In genomic region chr18:22688877-22689496, GRCh38 we compare ENCODE assay signal across 22 cellular contexts.
DNase-seq lines count a peak whose midpoint lies in the region; ATAC-seq, FAIRE-seq and TF ChIP-seq lines count a peak whose summit lies in the region.
"Had no signal": no experiment of that assay in that cellular context is flagged by ENCODE, and none has a peak within 500 bp of the region (broad histone marks: within the 10 kb centered on the region; RNA-seq: fewer than 3 reads in every experiment).

No MANE protein-coding gene starts in this region.

- intact Hi-C loops in IMR-90 (cut with micrococcal nuclease), result no loop called here

- H3K27ac ChIP-seq in A549 (peak overlapping the region; percentile 80 to 86; a peak in 4 of 6 replicates), IMR-90 (ENCODE audit: insufficient read depth, low read length) (no peak overlapping the region), neuronal stem cell (replicated peaks; ENCODE audit: low read length) (no peak overlapping the region)
- H3K27ac ChIP-seq: BLaER1 treated with 17β-estradiol and CSF1 and Interleukin-3, amounts not matched to agents 10 nM and 100 nM; C4-2B had no signal

- H2BK15ac ChIP-seq in IMR-90 (ENCODE audit: low read depth, low read length) (peak overlapping the region; percentile 63; the same call in 2 of the 3 replicates), neuronal stem cell (ENCODE audit: low read length) (no peak overlapping the region)

- H3K56ac ChIP-seq in IMR-90 (ENCODE audit: extremely low read depth, insufficient read depth, low read length), result no peak overlapping the region

- BruUV-seq in IMR-90 (replicated peaks; lab: Mats Ljungman, UMichigan), result no TSS peak

- TF ChIP-seq RAD21 in A549 (conservative IDR thresholded peaks at IDR 0.05 in 1 of 2, IDR thresholded peaks at IDR 0.05 in 1 of 2) (no peak), IMR-90 (IDR thresholded peaks at IDR 0.05; ENCODE audit: low read length) (no peak)

- H3K4me2 ChIP-seq in A549 (no peak overlapping the region), IMR-90 (ENCODE audit: low read depth, low read length) (no peak overlapping the region), neuronal stem cell (ENCODE audit: insufficient read depth, low read length, poor library complexity, severe bottlenecking) (no peak overlapping the region)

- no peak for TF ChIP-seq POLR2A in A549 (IDR thresholded peaks at IDR 0.05; ENCODE audit: low read length)
- no peak for TF ChIP-seq POLR2A in IMR-90 (IDR thresholded peaks at IDR 0.05; ENCODE audit: low read depth, low read length)

- H3K36me3 ChIP-seq in IMR-90 (ENCODE audit: control insufficient read depth, insufficient read depth, low read length) (no peaks in the 10 kb centered on the region), neuronal stem cell (replicated peaks in 1 of 2; ENCODE audit: control insufficient read depth in 2 of 2, insufficient read depth in 2 of 2, low read length in 2 of 2) (no peaks in the 10 kb centered on the region)
- H3K36me3 ChIP-seq: BLaER1 treated with 17β-estradiol and CSF1 and Interleukin-3, amounts not matched to agents 10 nM and 100 nM had no signal

- no peak for TF ChIP-seq EP300 in A549 (IDR thresholded peaks at IDR 0.05)

- H2AK9ac ChIP-seq in IMR-90 (replicated peaks; ENCODE audit: low read depth, low read length, poor library complexity), result no peak overlapping the region

- H4K8ac ChIP-seq in IMR-90 (ENCODE audit: low read depth in 2 of 2, low read length in 2 of 2), result peak overlapping the region; percentile 78 to 89; a peak in 1 of 4 replicates
- no peak overlapping the region for H4K8ac ChIP-seq in neuronal stem cell (ENCODE audit: low read depth, low read length)

- H3K79me1 ChIP-seq in IMR-90 (ENCODE audit: low read depth in 1 of 2, low read length in 2 of 2) (no peaks in the 10 kb centered on the region), neuronal stem cell (ENCODE audit: low read depth, low read length) (no peaks in the 10 kb centered on the region)

- POLR2A ChIA-PET in A549 (lab: Yijun Ruan, JAX), result no interaction called here
- POLR2A ChIA-PET in IMR-90 (lab: Charles Lee; ENCODE audit: unreplicated experiment), result no interaction called here

- in situ Hi-C loops in IMR-90 (cut with MboI; ENCODE audit: low sequenced_read_pairs), result no loop called here

- no peak overlapping the region; the same call in 1 of the 2 replicates for H4K5ac ChIP-seq in IMR-90 (ENCODE audit: low read depth, low read length)

- TF ChIP-seq CTCF in A549 (IDR thresholded peaks at IDR 0.05), result no peak
- TF ChIP-seq CTCF in IMR-90 (conservative IDR thresholded peaks at IDR 0.05; ENCODE audit: low read depth, low read length), result no peak

- 82% methylated on average over 4 of the region's 4 CpGs for WGBS in A549 (ENCODE audit: missing lambda C conversion rate)
- no CpG with 5 or more reads among the region's 4 CpGs for WGBS in IMR-90 (ENCODE audit: extremely low coverage in 2 of 2, insufficient read length in 1 of 2), 2 experiments
- WGBS in neuronal stem cell (ENCODE audit: extremely low coverage in 2 of 2, insufficient read length in 2 of 2, insufficient replicate concordance in 1 of 2), 2 donors, result no CpG with 5 or more reads among the region's 4 CpGs

- H3K4me1 ChIP-seq in A549 (peaks cover 45% of the 10 kb centered on the region), IMR-90 (ENCODE audit: control insufficient read depth, insufficient read depth, low read length) (peaks cover 14% of the 10 kb centered on the region), neuronal stem cell (ENCODE audit: control insufficient read depth in 2 of 2, insufficient read depth in 1 of 2, low read depth in 1 of 2, low read length in 2 of 2) (no peaks in the 10 kb centered on the region)

- CTCF ChIA-PET in A549 (lab: Yijun Ruan, JAX), result interaction anchor here (0.8 to 1.2 kb wide), 2 partner anchors 13 to 99 kb away, joined by 3 to 4 read pairs; no protein-coding TSS in a partner anchor
- CTCF ChIA-PET in IMR-90 (lab: Yijun Ruan, JAX), result no interaction called here

- FAIRE-seq in A549 (lab: Jason Lieb, UNC), result no peak
- FAIRE-seq: A204.1, D721Med, G401.6, GM12891, GM19239 had no signal

- H2AFZ ChIP-seq in IMR-90 (replicated peaks; ENCODE audit: low read length, poor library complexity), result no peak overlapping the region
- H2AFZ ChIP-seq in neuronal stem cell (ENCODE audit: low read length), result no peak overlapping the region

- H2BK120ac ChIP-seq in IMR-90 (ENCODE audit: low read depth, low read length) (peak overlapping the region; percentile 76; the same call in 1 of the 2 replicates), neuronal stem cell (ENCODE audit: low read depth, low read length) (no peak overlapping the region)

- dilution Hi-C loops in IMR-90 (cut with HindIII; ENCODE audit: low sequenced_read_pairs, unreplicated experiment), result no loop called here

- H2BK20ac ChIP-seq in IMR-90 (ENCODE audit: low read depth, low read length), result no peak overlapping the region

- H2AK5ac ChIP-seq in IMR-90 (ENCODE audit: low read depth, low read length) (peak overlapping the region; percentile 7), neuronal stem cell (ENCODE audit: low read depth, low read length) (no peak overlapping the region)

- H3K23ac ChIP-seq in IMR-90 (ENCODE audit: low read depth, low read length) (no peak overlapping the region), neuronal stem cell (ENCODE audit: low read depth, low read length, poor library complexity) (no peak overlapping the region)

- peaks cover 37% of the 10 kb centered on the region for H3K9me3 ChIP-seq in A549
- H3K9me3 ChIP-seq in IMR-90 (ENCODE audit: control insufficient read depth, insufficient read depth, low read length), result no peaks in the 10 kb centered on the region
- H3K9me3 ChIP-seq in neuronal stem cell (replicated peaks in 1 of 2; ENCODE audit: control insufficient read depth in 2 of 2, insufficient read depth in 1 of 2, low read depth in 1 of 2, low read length in 2 of 2), result peaks cover 0 to 8% of the 10 kb centered on the region in 2 donors

- ATAC-seq in A549 (no peak), IMR-90 (ENCODE audit: low read depth) (no peak), left lobe of liver (peak; percentile 68)
- ATAC-seq: CD8-positive, alpha-beta T cell had no signal

- H4K91ac ChIP-seq in IMR-90 (ENCODE audit: insufficient read depth, low read depth, low read length), result peak overlapping the region; percentile 39; the same call in 1 of the 2 replicates
- H4K91ac ChIP-seq in neuronal stem cell (ENCODE audit: low read depth, low read length, poor library complexity), result no peak overlapping the region

- H3K4me3 ChIP-seq in A549 (no peak overlapping the region), IMR-90 (ENCODE audit: insufficient read depth, low read depth, low read length) (no peak overlapping the region), neuronal stem cell (ENCODE audit: low read length in 2 of 2) (no peak overlapping the region)
- H3K4me3 ChIP-seq: BLaER1 treated with 17β-estradiol and CSF1 and Interleukin-3, amounts not matched to agents 10 nM and 100 nM had no signal

- no peak for DNase-seq in A549 (ENCODE audit: low read depth in 1 of 2, low spot score in 1 of 2)
- DNase-seq in IMR-90, result no peak
- peak; percentile 60 for DNase-seq in left lobe of liver (ENCODE audit: low spot score)
- DNase-seq in neuronal stem cell (ENCODE audit: low spot score), result no peak
- DNase-seq in NCI-H748 treated with DMSO at 0.1 percent for 48 hours (lab: John Stamatoyannopoulos, UW), result no peak
- DNase-seq in NCI-H2081 (lab: John Stamatoyannopoulos, UW), result no peak
- DNase-seq in activated naive CD4-positive, alpha-beta T cell treated with anti-CD3 and anti-CD28 coated beads, Interleukin-2, amount 50 U/mL, for 16 hours, result no peak
- DNase-seq: 8988T; AML-193; Caco-2; Calu3; CD4-positive, alpha-beta T cell; CD8-positive, alpha-beta T cell; DMS79 treated with DMSO at 0.1 percent for 48 hours; GF-D8 had no signal

- peak overlapping the region; percentile 48; the same call in 1 of the 2 replicates for H3K4ac ChIP-seq in IMR-90 (ENCODE audit: low read depth, low read length)
- no peak overlapping the region for H3K4ac ChIP-seq in neuronal stem cell (ENCODE audit: low read length)

- H3K9me1 ChIP-seq in IMR-90 (ENCODE audit: insufficient read depth, low read length), result peaks cover 5% of the 10 kb centered on the region; the same call in 1 of the 2 replicates

- no peaks in the 10 kb centered on the region for H4K20me1 ChIP-seq in IMR-90 (ENCODE audit: insufficient read depth, low read length)
- H4K20me1 ChIP-seq: BLaER1 treated with 17β-estradiol and CSF1 and Interleukin-3, amounts not matched to agents 10 nM and 100 nM had no signal

- H3K27me3 ChIP-seq in IMR-90 (ENCODE audit: control insufficient read depth, insufficient read depth, low read length), result no peaks in the 10 kb centered on the region
- H3K27me3 ChIP-seq in neuronal stem cell (ENCODE audit: control insufficient read depth in 3 of 3, insufficient read depth in 3 of 3, low read depth in 1 of 3, low read length in 3 of 3), result no peaks in the 10 kb centered on the region
- H3K27me3 ChIP-seq: BLaER1 treated with 17β-estradiol and CSF1 and Interleukin-3, amounts not matched to agents 10 nM and 100 nM had no signal

- H3K9ac ChIP-seq in IMR-90 (ENCODE audit: low read depth, low read length) (no peak overlapping the region), neuronal stem cell (ENCODE audit: low read depth, low read length, poor library complexity) (peak overlapping the region; percentile 45)
- H3K9ac ChIP-seq: BLaER1 treated with 17β-estradiol and CSF1 and Interleukin-3, amounts not matched to agents 10 nM and 100 nM had no signal

- 0 out of 2 replicates have a peak overlapping the region, but pooled peaks have one; percentile 13 for H3K14ac ChIP-seq in IMR-90 (replicated peaks; ENCODE audit: low read depth, low read length)
- no peak overlapping the region for H3K14ac ChIP-seq in neuronal stem cell (ENCODE audit: low read length)

- no peak overlapping the region for H2BK12ac ChIP-seq in neuronal stem cell (ENCODE audit: low read length)

- H2BK5ac ChIP-seq in IMR-90 (ENCODE audit: low read depth, low read length, poor library complexity, severe bottlenecking), result no peak overlapping the region
- H2BK5ac ChIP-seq in neuronal stem cell (ENCODE audit: low read length), result no peak overlapping the region

- H3K18ac ChIP-seq in IMR-90 (ENCODE audit: low read depth, low read length) (no peak overlapping the region), neuronal stem cell (ENCODE audit: low read length) (no peak overlapping the region)

TF ChIP-seq in IMR-90, 13 proteins besides CTCF, POLR2A, EP300 and RAD21 (continues in another document):
- TF ChIP-seq FOS (IDR thresholded peaks at IDR 0.05; ENCODE audit: low read depth, low read length) (no peak), USF2 (IDR thresholded peaks at IDR 0.05; ENCODE audit: low read depth, low read length) (no peak), BHLHE40 (IDR thresholded peaks at IDR 0.05; ENCODE audit: low read depth, low read length) (no peak), MAFK (IDR thresholded peaks at IDR 0.05; ENCODE audit: low read depth, low read length) (no peak)

Comparison
In these comparisons a context has a peak if more than half of its experiments do, and no peak if none do; other contexts are left out.
1. H3K27ac ChIP-seq: peak in A549 (2 of 2); none in IMR-90 (single experiment) and neuronal stem cell (single experiment).